8 cellular contexts compared by ENCODE assay signal in the genomic region with DNA sequence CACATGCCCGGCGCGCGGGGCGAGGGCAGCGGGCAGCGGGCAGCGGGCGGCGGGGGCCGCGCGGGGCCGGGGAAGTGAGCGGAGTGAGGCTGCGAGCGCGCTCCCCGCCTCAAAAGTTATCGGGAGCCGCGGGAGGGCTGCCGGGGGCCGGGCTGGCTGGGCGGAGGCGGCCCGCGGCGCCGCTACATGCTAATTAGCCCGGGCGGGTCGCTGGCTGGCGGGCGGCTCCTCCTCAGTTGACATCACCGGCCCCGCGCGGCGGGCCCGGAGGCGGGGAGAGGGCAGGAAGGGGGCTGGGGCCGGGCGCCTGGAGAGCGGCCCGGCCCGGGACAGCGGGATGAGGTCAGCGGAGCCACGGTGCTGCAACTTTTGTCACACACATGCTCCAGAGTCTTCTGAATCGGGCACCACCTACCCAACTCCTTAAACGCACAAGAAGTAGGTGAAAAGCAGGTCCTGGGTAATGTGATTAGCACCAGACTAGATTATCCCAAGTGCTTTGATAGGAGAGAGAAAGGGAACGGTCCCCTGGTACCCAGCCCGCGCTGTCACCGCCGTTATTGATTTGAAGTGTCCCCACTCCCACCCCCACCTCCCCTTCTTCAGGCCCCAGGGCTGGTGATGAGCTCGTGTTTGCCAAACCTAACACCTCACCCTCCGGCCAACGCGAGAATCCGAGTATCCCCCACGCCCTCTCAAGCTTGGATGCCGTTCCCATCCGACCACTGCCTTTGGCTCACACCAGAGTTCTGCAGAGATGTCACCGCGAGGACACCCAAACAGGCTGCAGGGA. TPM values are rescaled to one million over a fixed set of nuclear protein-coding genes. Genes with fewer than 3 reads are reported as not detected.
A peak's percentile ranks its signal among the peaks of the same experiment; 100 is the strongest.
DNase-seq lines count a peak whose midpoint lies in the region; ATAC-seq and TF ChIP-seq lines count a peak whose summit lies in the region.

TSS of gene HEG1 (minus strand) at position 85 of the 793 bp plus-strand sequence. CDS start 107 bp downstream, outside the sequence.

- TF ChIP-seq CTCF in endothelial cell (IDR thresholded peaks at IDR 0.05; ENCODE audit: unreplicated experiment): no peak

- H3K27me3 Mint-ChIP-seq in endothelial cell (ENCODE audit: unreplicated experiment): peaks cover 9% of the 10 kb centered on the region

- peaks cover 4% of the 10 kb centered on the region for H3K27me3 ChIP-seq in mononuclear cell (ENCODE audit: insufficient read depth, low read length)

- peak within 1 kb of the TSS; percentile 90 for H3K4me3 Mint-ChIP-seq in endothelial cell (ENCODE audit: unreplicated experiment)

- H3K9me3 Mint-ChIP-seq in endothelial cell (ENCODE audit: unreplicated experiment): no peaks in the 10 kb centered on the region

- DNase-seq in NCI-H2081 (lab: John Stamatoyannopoulos, UW) (peak; percentile 41 to 72), NCI-H2081 treated with DMSO at 0.1 percent for 48 hours (lab: John Stamatoyannopoulos, UW) (no peak), NCI-H69 (lab: John Stamatoyannopoulos, UW) (peak; percentile 69), endothelial cell (ENCODE audit: low spot score) (peak; percentile 67)
- DNase-seq in activated CD8-positive, alpha-beta memory T cell treated with anti-CD3 and anti-CD28 coated beads, Interleukin-2, amount 50 U/mL, for 4 hours: peak; percentile 79
- peak; percentile 68 to 69 for DNase-seq in stimulated activated CD8-positive, alpha-beta memory T cell treated with anti-CD3 and anti-CD28 coated beads, Interleukin-2, amount 100 ng/mL, for 48 hours (ENCODE audit: low read depth in 2 of 2)

- peaks cover 45% of the 10 kb centered on the region for H3K4me1 ChIP-seq in mononuclear cell (ENCODE audit: insufficient read depth, low read length)

- peak; percentile 53 for ATAC-seq in HG02943 (IDR thresholded peaks at IDR 0.05; ENCODE audit: low read depth, unreplicated experiment)

- H3K4me1 Mint-ChIP-seq in endothelial cell (ENCODE audit: unreplicated experiment): peaks cover 35% of the 10 kb centered on the region

- no peaks in the 10 kb centered on the region for H3K9me3 ChIP-seq in mononuclear cell (ENCODE audit: low read depth, low read length)

- peak within 1 kb of the TSS; percentile 58 for H3K27ac Mint-ChIP-seq in endothelial cell (ENCODE audit: unreplicated experiment)

- peak within 1 kb of the TSS; percentile 71 for H3K4me3 ChIP-seq in mononuclear cell (ENCODE audit: low read length)

- peaks cover 5% of the 10 kb centered on the region for H3K36me3 Mint-ChIP-seq in endothelial cell (ENCODE audit: low read depth, unreplicated experiment)

RNA-seq across cellular contexts. Expression of gene HEG1, which starts in this region (rescaled TPM):
- 17.1 TPM for total RNA-seq in endothelial cell (ENCODE audit: unreplicated experiment)
- total RNA-seq in mononuclear cell: 11.0 TPM
